Comparison of ENCODE assay signal across 1 cellular context in genomic region chr3:11606090-11606784, GRCh38.
TF ChIP-seq lines count a peak whose summit lies in the region.

No MANE protein-coding gene starts in this region.

TF ChIP-seq in WTC11, 78 proteins besides CTCF, POLR2A, EP300 and RAD21 (continued from another document):
- no peak for TF ChIP-seq CBFB (CRISPR knock-in tag; IDR thresholded peaks at IDR 0.05; ENCODE audit: low read depth)
- TF ChIP-seq GTF2I (CRISPR knock-in tag; conservative IDR thresholded peaks at IDR 0.05) = no peak
- no peak for TF ChIP-seq AR (CRISPR knock-in tag; IDR thresholded peaks at IDR 0.05)
- no peak for TF ChIP-seq FOXP4 (CRISPR knock-in tag; IDR thresholded peaks at IDR 0.05)
- no peak for TF ChIP-seq RELA (CRISPR knock-in tag; IDR thresholded peaks at IDR 0.05; ENCODE audit: borderline replicate concordance)
- no peak for TF ChIP-seq ATF3 (CRISPR knock-in tag; conservative IDR thresholded peaks at IDR 0.05)
- TF ChIP-seq SMAD4 (CRISPR knock-in tag; IDR thresholded peaks at IDR 0.05) = no peak
- no peak for TF ChIP-seq E2F4 (CRISPR knock-in tag; IDR thresholded peaks at IDR 0.05; ENCODE audit: borderline replicate concordance, low read depth)
- TF ChIP-seq FOXJ3 (CRISPR knock-in tag; IDR thresholded peaks at IDR 0.05; ENCODE audit: borderline replicate concordance) = no peak
- TF ChIP-seq E2F1 (CRISPR knock-in tag; IDR thresholded peaks at IDR 0.05) = no peak
- no peak for TF ChIP-seq TCF7 (CRISPR knock-in tag; IDR thresholded peaks at IDR 0.05; ENCODE audit: low read depth)
- TF ChIP-seq USF1 (CRISPR knock-in tag; IDR thresholded peaks at IDR 0.05) = no peak
- no peak for TF ChIP-seq ZNF671 (CRISPR knock-in tag; IDR thresholded peaks at IDR 0.05)
- no peak for TF ChIP-seq CREM (CRISPR knock-in tag; IDR thresholded peaks at IDR 0.05)
